In genomic region chr12:102061556-102062418, GRCh38 we compare ENCODE assay signal across 8 cellular contexts. TPM values are rescaled to one million over a fixed set of nuclear protein-coding genes. Genes with fewer than 3 reads are reported as not detected.
DNase-seq lines count a peak whose midpoint lies in the region; ATAC-seq, FAIRE-seq and TF ChIP-seq lines count a peak whose summit lies in the region.

TSS of gene WASHC3 (minus strand) at chr12:102061991. CDS start at chr12:102061962, 29 bp downstream.

- H3K27me3 ChIP-seq in BE2C: no peaks in the 10 kb centered on the region

- no peaks in the 10 kb centered on the region for H3K36me3 ChIP-seq in BE2C

- peak; percentile 78 for FAIRE-seq in colon (lab: Jason Lieb, UNC)

- peak; percentile 95 for ATAC-seq in HG03460 (IDR thresholded peaks at IDR 0.05; ENCODE audit: unreplicated experiment)

- H3K4me1 ChIP-seq in BE2C: peaks cover 7% of the 10 kb centered on the region

- TF ChIP-seq CTCF in BE2C (IDR thresholded peaks at IDR 0.05; ENCODE audit: low read depth, low read length): no peak

- H3K9me3 ChIP-seq in BE2C: no peaks in the 10 kb centered on the region

- DNase-seq in BE2C: peak; percentile 93
- peak; percentile 41 for DNase-seq in GM19240 (ENCODE audit: insufficient read length, low spot score)
- DNase-seq in NCI-H526 (lab: John Stamatoyannopoulos, UW): peak; percentile 86 to 95
- peak; percentile 97 for DNase-seq in activated CD4-positive, alpha-beta T cell treated with anti-CD3 and anti-CD28 coated beads for 48 hours
- DNase-seq in kidney glomerular epithelial cell (lab: John Stamatoyannopoulos, UW): peak; percentile 91
- peak; percentile 80 to 85 for DNase-seq in stimulated activated CD4-positive, alpha-beta T cell treated with anti-CD3 and anti-CD28 coated beads, Interleukin-1b, Interleukin-23, amount 100 ng/mL, for 1 hour (ENCODE audit: low read depth in 2 of 2)

- H3K4me3 ChIP-seq in BE2C (ENCODE audit: low read depth, low read length): peak within 1 kb of the TSS; percentile 94

RNA-seq across cellular contexts. Expression of gene WASHC3, which starts in this region (rescaled TPM):
- polyA plus RNA-seq in BE2C (2012; ENCODE audit: insufficient read depth, insufficient read length, low read depth): 16.6 TPM

Comparison
In these comparisons a context has a peak if more than half of its experiments do, and no peak if none do; other contexts are left out.
1. Peak in every context shown above with its lines: DNase-seq, ATAC-seq and H3K4me3 ChIP-seq.
2. DNase-seq: peak in every context shown above with its lines; median percentile 97 in activated CD4-positive, alpha-beta T cell treated with anti-CD3 and anti-CD28 coated beads for 48 hours; 93 in BE2C; 91 in kidney glomerular epithelial cell; 90 in NCI-H526; 82 in stimulated activated CD4-positive, alpha-beta T cell treated with anti-CD3 and anti-CD28 coated beads, Interleukin-1b, Interleukin-23, amount 100 ng/mL, for 1 hour; 41 in GM19240.